2 cellular contexts compared by ENCODE assay signal in the genomic region with DNA sequence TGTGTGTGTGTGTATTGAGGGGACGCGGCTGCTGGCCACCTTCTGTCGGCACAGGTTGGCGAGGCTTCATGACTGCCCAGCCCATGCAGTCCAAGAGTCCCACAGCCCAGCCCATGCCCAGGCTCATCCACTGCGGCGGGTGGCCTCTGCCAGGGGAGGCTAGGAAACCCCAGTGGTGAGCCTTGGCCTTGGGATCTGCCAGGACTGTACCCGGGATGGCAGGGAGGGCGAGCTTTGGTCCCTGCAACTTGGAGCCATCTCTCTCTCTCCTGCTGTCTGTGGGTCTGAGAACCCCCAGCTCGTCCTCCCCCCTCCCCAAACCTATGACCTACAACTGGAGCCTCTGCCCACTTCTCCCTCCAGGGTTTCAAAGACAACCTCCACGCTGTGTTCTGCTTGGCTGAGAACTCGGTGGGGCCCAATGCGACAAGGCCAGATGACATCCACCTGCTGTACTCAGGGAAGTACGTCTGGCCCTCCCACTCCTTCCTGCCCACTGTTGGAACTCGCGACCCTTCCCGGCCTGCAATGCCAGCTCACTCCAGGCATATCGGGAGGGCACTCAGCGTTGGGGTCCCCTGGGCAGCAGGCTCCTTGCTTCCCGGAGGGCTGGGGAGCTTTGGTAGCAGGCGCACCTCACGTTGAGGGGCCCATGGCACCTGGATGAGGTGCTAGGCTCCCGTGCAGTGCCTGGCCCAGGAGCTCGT.
TF ChIP-seq lines count a peak whose summit lies in the region.

No MANE protein-coding gene starts in this region.

TF ChIP-seq in SK-N-SH, 30 proteins besides CTCF, POLR2A, EP300 and RAD21 (continued from another document):
- TF ChIP-seq, protein P1, sequence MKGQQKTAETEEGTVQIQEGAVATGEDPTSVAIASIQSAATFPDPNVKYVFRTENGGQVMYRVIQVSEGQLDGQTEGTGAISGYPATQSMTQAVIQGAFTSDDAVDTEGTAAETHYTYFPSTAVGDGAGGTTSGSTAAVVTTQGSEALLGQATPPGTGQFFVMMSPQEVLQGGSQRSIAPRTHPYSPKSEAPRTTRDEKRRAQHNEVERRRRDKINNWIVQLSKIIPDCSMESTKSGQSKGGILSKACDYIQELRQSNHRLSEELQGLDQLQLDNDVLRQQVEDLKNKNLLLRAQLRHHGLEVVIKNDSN (IDR thresholded peaks at IDR 0.05; ENCODE audit: borderline replicate concordance, low read depth) = no peak
- TF ChIP-seq TEAD4 (IDR thresholded peaks at IDR 0.05; ENCODE audit: borderline replicate concordance, insufficient read depth) (no peak), NFIC (IDR thresholded peaks at IDR 0.05; ENCODE audit: borderline replicate concordance) (no peak)
- TF ChIP-seq, protein P2, sequence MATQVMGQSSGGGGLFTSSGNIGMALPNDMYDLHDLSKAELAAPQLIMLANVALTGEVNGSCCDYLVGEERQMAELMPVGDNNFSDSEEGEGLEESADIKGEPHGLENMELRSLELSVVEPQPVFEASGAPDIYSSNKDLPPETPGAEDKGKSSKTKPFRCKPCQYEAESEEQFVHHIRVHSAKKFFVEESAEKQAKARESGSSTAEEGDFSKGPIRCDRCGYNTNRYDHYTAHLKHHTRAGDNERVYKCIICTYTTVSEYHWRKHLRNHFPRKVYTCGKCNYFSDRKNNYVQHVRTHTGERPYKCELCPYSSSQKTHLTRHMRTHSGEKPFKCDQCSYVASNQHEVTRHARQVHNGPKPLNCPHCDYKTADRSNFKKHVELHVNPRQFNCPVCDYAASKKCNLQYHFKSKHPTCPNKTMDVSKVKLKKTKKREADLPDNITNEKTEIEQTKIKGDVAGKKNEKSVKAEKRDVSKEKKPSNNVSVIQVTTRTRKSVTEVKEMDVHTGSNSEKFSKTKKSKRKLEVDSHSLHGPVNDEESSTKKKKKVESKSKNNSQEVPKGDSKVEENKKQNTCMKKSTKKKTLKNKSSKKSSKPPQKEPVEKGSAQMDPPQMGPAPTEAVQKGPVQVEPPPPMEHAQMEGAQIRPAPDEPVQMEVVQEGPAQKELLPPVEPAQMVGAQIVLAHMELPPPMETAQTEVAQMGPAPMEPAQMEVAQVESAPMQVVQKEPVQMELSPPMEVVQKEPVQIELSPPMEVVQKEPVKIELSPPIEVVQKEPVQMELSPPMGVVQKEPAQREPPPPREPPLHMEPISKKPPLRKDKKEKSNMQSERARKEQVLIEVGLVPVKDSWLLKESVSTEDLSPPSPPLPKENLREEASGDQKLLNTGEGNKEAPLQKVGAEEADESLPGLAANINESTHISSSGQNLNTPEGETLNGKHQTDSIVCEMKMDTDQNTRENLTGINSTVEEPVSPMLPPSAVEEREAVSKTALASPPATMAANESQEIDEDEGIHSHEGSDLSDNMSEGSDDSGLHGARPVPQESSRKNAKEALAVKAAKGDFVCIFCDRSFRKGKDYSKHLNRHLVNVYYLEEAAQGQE (IDR thresholded peaks at IDR 0.05; ENCODE audit: low read depth, low read length) = no peak

TF ChIP-seq in SK-N-SH treated with all-trans-retinoic acid at 6 μM for 48 hours, 23 proteins besides CTCF, POLR2A, EP300 and RAD21 (continued from another document):
- TF ChIP-seq, protein P3, sequence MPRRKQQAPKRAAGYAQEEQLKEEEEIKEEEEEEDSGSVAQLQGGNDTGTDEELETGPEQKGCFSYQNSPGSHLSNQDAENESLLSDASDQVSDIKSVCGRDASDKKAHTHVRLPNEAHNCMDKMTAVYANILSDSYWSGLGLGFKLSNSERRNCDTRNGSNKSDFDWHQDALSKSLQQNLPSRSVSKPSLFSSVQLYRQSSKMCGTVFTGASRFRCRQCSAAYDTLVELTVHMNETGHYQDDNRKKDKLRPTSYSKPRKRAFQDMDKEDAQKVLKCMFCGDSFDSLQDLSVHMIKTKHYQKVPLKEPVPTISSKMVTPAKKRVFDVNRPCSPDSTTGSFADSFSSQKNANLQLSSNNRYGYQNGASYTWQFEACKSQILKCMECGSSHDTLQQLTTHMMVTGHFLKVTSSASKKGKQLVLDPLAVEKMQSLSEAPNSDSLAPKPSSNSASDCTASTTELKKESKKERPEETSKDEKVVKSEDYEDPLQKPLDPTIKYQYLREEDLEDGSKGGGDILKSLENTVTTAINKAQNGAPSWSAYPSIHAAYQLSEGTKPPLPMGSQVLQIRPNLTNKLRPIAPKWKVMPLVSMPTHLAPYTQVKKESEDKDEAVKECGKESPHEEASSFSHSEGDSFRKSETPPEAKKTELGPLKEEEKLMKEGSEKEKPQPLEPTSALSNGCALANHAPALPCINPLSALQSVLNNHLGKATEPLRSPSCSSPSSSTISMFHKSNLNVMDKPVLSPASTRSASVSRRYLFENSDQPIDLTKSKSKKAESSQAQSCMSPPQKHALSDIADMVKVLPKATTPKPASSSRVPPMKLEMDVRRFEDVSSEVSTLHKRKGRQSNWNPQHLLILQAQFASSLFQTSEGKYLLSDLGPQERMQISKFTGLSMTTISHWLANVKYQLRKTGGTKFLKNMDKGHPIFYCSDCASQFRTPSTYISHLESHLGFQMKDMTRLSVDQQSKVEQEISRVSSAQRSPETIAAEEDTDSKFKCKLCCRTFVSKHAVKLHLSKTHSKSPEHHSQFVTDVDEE (CRISPR knock-in tag; IDR thresholded peaks at IDR 0.05) = no peak
- TF ChIP-seq ESRRG (CRISPR knock-in tag; IDR thresholded peaks at IDR 0.05) = no peak
